In genomic region chr12:53975019-53975815, GRCh38 we compare ENCODE assay signal across 11 cellular contexts. TPM values are rescaled to one million over a fixed set of nuclear protein-coding genes. Genes with fewer than 3 reads are reported as not detected.
A peak's percentile ranks its signal among the peaks of the same experiment; 100 is the strongest.
DNase-seq lines count a peak whose midpoint lies in the region; ATAC-seq and TF ChIP-seq lines count a peak whose summit lies in the region.
"Had no signal": no experiment of that assay in that cellular context is flagged by ENCODE, and none has a peak within 500 bp of the region (broad histone marks: within the 10 kb centered on the region; RNA-seq: fewer than 3 reads in every experiment).

No MANE protein-coding gene starts in this region.

- DNase-seq in A673 (ENCODE audit: low spot score) (peak; percentile 40), GM19238 (ENCODE audit: insufficient read length, low spot score) (peak; percentile 51), DMS153 treated with DMSO at 0.1 percent for 48 hours (lab: John Stamatoyannopoulos, UW; ENCODE audit: unreplicated experiment) (no peak)
- DNase-seq: stomach had no signal

- peak overlapping the region; percentile 88 for H3K4me3 ChIP-seq in A673 (ENCODE audit: low read depth, low read length, poor library complexity, severe bottlenecking)
- H3K4me3 ChIP-seq in muscle layer of colon (ENCODE audit: low read depth in 1 of 2, low read length in 2 of 2), result peak overlapping the region; percentile 32 to 35

- H3K27ac Mint-ChIP-seq in activated naive CD8-positive, alpha-beta T cell, result no peak overlapping the region

- H3K4me3 Mint-ChIP-seq in activated naive CD8-positive, alpha-beta T cell, result peak overlapping the region; percentile 79

- peaks cover 19% of the 10 kb centered on the region for H3K4me1 Mint-ChIP-seq in activated naive CD8-positive, alpha-beta T cell (ENCODE audit: low read depth)

- H3K4me1 ChIP-seq in A673 (ENCODE audit: insufficient read depth, low read length, poor library complexity, severe bottlenecking) (peaks cover 48% of the 10 kb centered on the region), muscle layer of colon (ENCODE audit: insufficient read depth, low read length) (no peaks in the 10 kb centered on the region)

- H3K9ac ChIP-seq in muscle layer of colon (ENCODE audit: low read length), result no peak overlapping the region

- intact Hi-C loops in A673 (cut with micrococcal nuclease; ENCODE audit: unreplicated experiment), result no loop called here

- BruUV-seq in A673 (replicated peaks; lab: Mats Ljungman, UMichigan), result TSS peak; percentile 71

- H3K36me3 ChIP-seq in A673 (ENCODE audit: insufficient read depth, low read length, poor library complexity, severe bottlenecking) (no peaks in the 10 kb centered on the region), muscle layer of colon (ENCODE audit: insufficient read depth, low read length) (no peaks in the 10 kb centered on the region)
- H3K36me3 ChIP-seq: gastroesophageal sphincter, pancreas, stomach had no signal

- peaks cover 3% of the 10 kb centered on the region for H3K36me3 Mint-ChIP-seq in activated naive CD8-positive, alpha-beta T cell

- H3K9me3 ChIP-seq in A673 (ENCODE audit: low read depth, low read length, poor library complexity, severe bottlenecking), result peaks cover 6% of the 10 kb centered on the region
- no peaks in the 10 kb centered on the region for H3K9me3 ChIP-seq in muscle layer of colon (ENCODE audit: low read length)
- H3K9me3 ChIP-seq: gastroesophageal sphincter, pancreas had no signal

- no peak for TF ChIP-seq CTCF in A673 (conservative IDR thresholded peaks at IDR 0.05; ENCODE audit: low read depth, low read length)

- CTCF ChIA-PET in A673 (lab: Charles Lee), result interaction anchor here (0.6 kb wide), 1 partner anchor 207 kb away, joined by 8 read pairs; no protein-coding TSS in a partner anchor

- ATAC-seq in HG03045 (IDR thresholded peaks at IDR 0.05; ENCODE audit: unreplicated experiment), result no peak
- no peak for ATAC-seq in GM18861 (IDR thresholded peaks at IDR 0.05; ENCODE audit: unreplicated experiment)
- no peak for ATAC-seq in GM21737 (IDR thresholded peaks at IDR 0.05; ENCODE audit: unreplicated experiment)
- ATAC-seq: gastroesophageal sphincter had no signal

- H3K27me3 Mint-ChIP-seq in activated naive CD8-positive, alpha-beta T cell, result peaks cover 64% of the 10 kb centered on the region

- peak overlapping the region; percentile 91 for H3K27ac ChIP-seq in A673 (ENCODE audit: low read depth, low read length, poor library complexity, severe bottlenecking)
- no peak overlapping the region for H3K27ac ChIP-seq in muscle layer of colon (ENCODE audit: low read depth, low read length)
- H3K27ac ChIP-seq: gastroesophageal sphincter, pancreas, stomach had no signal

- POLR2A ChIA-PET in A673 (lab: Charles Lee; ENCODE audit: low non-redundant PET), result no interaction called here

- H3K27me3 ChIP-seq in A673 (replicated peaks; ENCODE audit: insufficient read depth, low read depth, low read length, poor library complexity), result no peaks in the 10 kb centered on the region
- peaks cover 63 to 95% of the 10 kb centered on the region in 2 donors for H3K27me3 ChIP-seq in muscle layer of colon (ENCODE audit: control insufficient read depth in 1 of 2, insufficient read depth in 2 of 2, low read length in 2 of 2)

- H3K9me3 Mint-ChIP-seq in activated naive CD8-positive, alpha-beta T cell (ENCODE audit: low read depth), result no peaks in the 10 kb centered on the region

RNA-seq across cellular contexts. Expression of gene HOTAIR, which starts 0.5 kb away (rescaled TPM):
- 5.4 and 5.5 TPM in 2 replicates for total RNA-seq in A673 (2021)
- total RNA-seq: pancreas, stomach had no signal

RNA-seq across cellular contexts. Expression of gene HOXC11, which starts 2.3 kb away (rescaled TPM):
- total RNA-seq in A673 (2021), result 5.7 and 7.0 TPM in 2 replicates
- total RNA-seq: gastroesophageal sphincter, pancreas, stomach had no signal

RNA-seq across cellular contexts. Expression of gene HOXC10, which starts 9.7 kb away (rescaled TPM):
- 27.8 and 30.4 TPM in 2 replicates for total RNA-seq in A673 (2021)
- total RNA-seq: gastroesophageal sphincter, stomach had no signal

RNA-seq across cellular contexts. Expression of gene HOXC12, which starts 20.5 kb away (rescaled TPM):
- 4.6 and 6.1 TPM in 2 replicates for total RNA-seq in A673 (2021)
- total RNA-seq: gastroesophageal sphincter, pancreas, stomach had no signal

RNA-seq across cellular contexts. Expression of gene HOXC9, which starts 24.7 kb away (rescaled TPM):
- 21.1 and 22.3 TPM in 2 replicates for total RNA-seq in A673 (2021)
- total RNA-seq: gastroesophageal sphincter, stomach had no signal
